21 cellular contexts compared by ENCODE assay signal in the genomic region with DNA sequence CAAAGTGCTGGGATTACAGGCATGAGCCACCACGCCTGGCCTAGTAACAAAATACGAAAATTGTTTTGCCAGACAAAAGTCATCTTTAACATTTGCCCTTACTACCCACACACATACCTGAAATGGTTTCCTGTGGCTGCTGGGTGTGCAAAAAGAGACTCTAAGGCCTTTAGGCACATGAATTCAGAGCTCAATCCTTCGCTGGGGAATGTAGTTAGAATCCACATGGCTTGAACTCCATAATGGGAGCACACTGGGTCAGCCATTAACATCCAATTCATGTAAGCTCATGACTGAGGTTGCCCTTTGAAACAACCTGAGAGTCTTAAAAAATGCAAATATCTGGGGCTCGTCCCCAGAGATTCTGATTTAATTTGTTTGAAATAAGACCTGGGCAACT.
"Had no signal": no experiment of that assay in that cellular context is flagged by ENCODE, and none has a peak within 500 bp of the region (broad histone marks: within the 10 kb centered on the region; RNA-seq: fewer than 3 reads in every experiment).

No MANE protein-coding gene starts in this region.

- ATAC-seq: effector memory CD8-positive, alpha-beta T cell; foreskin keratinocyte; heart left ventricle; left colon; left ventricle myocardium superior; mucosa of descending colon; naive thymus-derived CD8-positive, alpha-beta T cell; psoas muscle; sciatic nerve; stimulated activated naive B cell treated with anti-CD40 and anti-IgM and Interleukin-4, amounts not matched to agents 10 μg/mL and 1 μg/mL and 100 μg/mL, for 72 hours; stimulated activated naive CD8-positive, alpha-beta T cell treated with anti-CD3 and anti-CD28 coated beads, Interleukin-15, amount 100 ng/mL, for 72 hours had no signal

- H3K27me3 Mint-ChIP-seq: dendritic cell treated with granulocyte-macrophage colony-stimulating factor and Interleukin-4, amounts not matched to agents 40 ng/mL and 50 ng/mL, for 4 days; effector memory CD8-positive, alpha-beta T cell; stimulated activated naive CD8-positive, alpha-beta T cell treated with anti-CD3 and anti-CD28 coated beads, Interleukin-15, amount 100 ng/mL, for 72 hours had no signal

- H3K27me3 ChIP-seq: foreskin keratinocyte, heart left ventricle, neutrophil, testis, tibial nerve had no signal

- H3K27ac ChIP-seq: foreskin keratinocyte, heart left ventricle, neutrophil, psoas muscle, testis, tibial nerve had no signal

- H3K4me1 ChIP-seq: foreskin keratinocyte, psoas muscle, testis had no signal

- H3K27ac Mint-ChIP-seq: dendritic cell treated with granulocyte-macrophage colony-stimulating factor and Interleukin-4, amounts not matched to agents 40 ng/mL and 50 ng/mL, for 4 days; effector memory CD8-positive, alpha-beta T cell; naive thymus-derived CD8-positive, alpha-beta T cell; stimulated activated naive B cell treated with anti-CD40 and anti-IgM and Interleukin-4, amounts not matched to agents 10 μg/mL and 1 μg/mL and 100 μg/mL, for 72 hours; stimulated activated naive CD8-positive, alpha-beta T cell treated with anti-CD3 and anti-CD28 coated beads, Interleukin-15, amount 100 ng/mL, for 72 hours had no signal

- H3K36me3 ChIP-seq: heart left ventricle, neutrophil, tibial nerve had no signal

- H3K4me1 Mint-ChIP-seq: stimulated activated naive B cell treated with anti-CD40 and anti-IgM and Interleukin-4, amounts not matched to agents 10 μg/mL and 1 μg/mL and 100 μg/mL, for 72 hours; stimulated activated naive CD8-positive, alpha-beta T cell treated with anti-CD3 and anti-CD28 coated beads, Interleukin-15, amount 100 ng/mL, for 72 hours had no signal

- H3K4me3 Mint-ChIP-seq: dendritic cell treated with granulocyte-macrophage colony-stimulating factor and Interleukin-4, amounts not matched to agents 40 ng/mL and 50 ng/mL, for 4 days; effector memory CD8-positive, alpha-beta T cell; naive thymus-derived CD8-positive, alpha-beta T cell; stimulated activated naive B cell treated with anti-CD40 and anti-IgM and Interleukin-4, amounts not matched to agents 10 μg/mL and 1 μg/mL and 100 μg/mL, for 72 hours; stimulated activated naive CD8-positive, alpha-beta T cell treated with anti-CD3 and anti-CD28 coated beads, Interleukin-15, amount 100 ng/mL, for 72 hours had no signal

- H3K9me3 Mint-ChIP-seq: dendritic cell treated with granulocyte-macrophage colony-stimulating factor and Interleukin-4, amounts not matched to agents 40 ng/mL and 50 ng/mL, for 4 days; stimulated activated naive B cell treated with anti-CD40 and anti-IgM and Interleukin-4, amounts not matched to agents 10 μg/mL and 1 μg/mL and 100 μg/mL, for 72 hours had no signal

- H3K36me3 Mint-ChIP-seq: naive thymus-derived CD8-positive, alpha-beta T cell; stimulated activated naive B cell treated with anti-CD40 and anti-IgM and Interleukin-4, amounts not matched to agents 10 μg/mL and 1 μg/mL and 100 μg/mL, for 72 hours had no signal

- H3K9me3 ChIP-seq: heart left ventricle, mucosa of descending colon, neutrophil, psoas muscle, testis, tibial nerve had no signal

- H3K4me3 ChIP-seq: heart left ventricle, lung, mucosa of descending colon, psoas muscle, testis, tibial nerve had no signal

- DNase-seq: cerebellar nuclear complex; effector memory CD8-positive, alpha-beta T cell; foreskin keratinocyte; heart left ventricle; hippocampal formation; kidney; left colon; left ventricle myocardium superior; mucosa of descending colon; naive thymus-derived CD8-positive, alpha-beta T cell; psoas muscle; stimulated activated CD4-positive, alpha-beta T cell treated with anti-CD3 and anti-CD28 coated beads, Interleukin-2, amount 100 ng/mL, for 24 hours; stimulated activated CD4-positive, alpha-beta T cell treated with anti-CD3 and anti-CD28 coated beads, Interleukin-4, amount 100 ng/mL, for 4 hours; stimulated activated naive B cell treated with anti-CD40 and anti-IgM and Interleukin-4, amounts not matched to agents 10 μg/mL and 1 μg/mL and 100 μg/mL, for 72 hours; stimulated activated naive CD8-positive, alpha-beta T cell treated with anti-CD3 and anti-CD28 coated beads, Interleukin-15, amount 100 ng/mL, for 72 hours; testis had no signal
